ENCODE assay signal across 19 cellular contexts in the genomic region with DNA sequence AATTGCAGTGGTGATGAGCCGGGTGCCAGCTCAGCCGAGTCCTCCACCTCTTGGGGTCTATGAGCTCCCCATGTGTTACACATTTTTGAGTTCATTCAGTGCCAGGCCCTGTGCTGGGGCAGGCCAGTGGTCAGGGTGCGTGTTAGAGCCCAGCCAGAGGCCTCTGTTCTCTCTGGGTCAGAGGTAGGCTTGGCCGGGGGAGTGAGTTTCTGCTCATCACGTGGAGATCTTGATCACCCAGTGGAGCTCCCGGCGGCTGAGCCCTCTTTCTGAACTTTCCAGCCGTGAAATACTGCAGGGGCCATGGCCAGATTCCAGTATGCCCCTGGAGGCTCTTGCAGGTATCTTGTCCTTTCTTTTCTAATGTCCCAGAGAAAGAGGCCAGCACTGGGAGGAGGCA.
DNase-seq lines count a peak whose midpoint lies in the region; FAIRE-seq and TF ChIP-seq lines count a peak whose summit lies in the region.
"Had no signal": no experiment of that assay in that cellular context is flagged by ENCODE, and none has a peak within 500 bp of the region (broad histone marks: within the 10 kb centered on the region; RNA-seq: fewer than 3 reads in every experiment).

No MANE protein-coding gene starts in this region.

- no peak for TF ChIP-seq RAD21 in H1 (IDR thresholded peaks at IDR 0.05 in 1 of 2, conservative IDR thresholded peaks at IDR 0.05 in 1 of 2; ENCODE audit: low read depth in 2 of 2, low read length in 2 of 2)

- peaks cover 0 to 74% of the 10 kb centered on the region in 2 experiments; a peak in 3 of 4 replicates for H3K79me2 ChIP-seq in H1 (ENCODE audit: control insufficient read depth in 1 of 2, insufficient read depth in 2 of 2, low read length in 2 of 2)

- H3K4me1 ChIP-seq in HEK293 (ENCODE audit: control insufficient read depth, insufficient read depth, low read length) = no peaks in the 10 kb centered on the region; the same call in 1 of the 2 replicates
- peaks cover 3 to 9% (median 7%) of the 10 kb centered on the region in 4 experiments; a peak in 6 of 7 replicates for H3K4me1 ChIP-seq in H1 (replicated peaks in 1 of 4; ENCODE audit: control insufficient read depth in 3 of 4, insufficient read depth in 4 of 4, low read length in 3 of 4)
- peaks cover 6 to 9% of the 10 kb centered on the region in 2 donors for H3K4me1 ChIP-seq in thyroid gland

- 86% methylated on average over 8 of the region's 8 CpGs; no CpG with 5 or more reads in 1 of the 2 experiments for WGBS in H1 (ENCODE audit: extremely low coverage in 1 of 2, insufficient coverage in 1 of 2, insufficient read length in 1 of 2, insufficient replicate concordance in 2 of 2, low coverage in 1 of 2, low lambda C conversion rate in 2 of 2, missing lambda C conversion rate in 1 of 2), 2 experiments
- WGBS in thyroid gland, 2 donors = 41 to 42% methylated on average over 6 to 7 of the region's 8 CpGs

- no peak overlapping the region; the same call in 1 of the 2 replicates for H2BK12ac ChIP-seq in H1 (ENCODE audit: low read depth, low read length)

- no peak overlapping the region for H2BK120ac ChIP-seq in H1 (replicated peaks; ENCODE audit: low read depth, low read length)

- no peak overlapping the region for H3K18ac ChIP-seq in H1 (ENCODE audit: extremely low read depth, low read length)

- H2BK5ac ChIP-seq in H1 (ENCODE audit: low read depth, low read length) = peak overlapping the region; percentile 69

- POLR2A ChIA-PET in HEK293 (lab: Yijun Ruan, JAX) = interaction anchor here (0.7 kb wide), 1 partner anchor 12 kb away, joined by 5 read pairs; no protein-coding TSS in a partner anchor
- POLR2A ChIA-PET in H1 (lab: Charles Lee; ENCODE audit: partially characterized antibody) = interaction anchor here (0.8 to 4.6 kb wide), 4 partner anchors 11 to 26 kb away, joined by 3 to 17 read pairs (median 4); no protein-coding TSS in a partner anchor

- H3K14ac ChIP-seq in H1 (ENCODE audit: insufficient read length) = no peak overlapping the region

- H4K8ac ChIP-seq in H1 (ENCODE audit: extremely low read depth, insufficient read depth, low read length) = no peak overlapping the region

- no peak overlapping the region for H3K23ac ChIP-seq in H1 (ENCODE audit: insufficient read length)

- FAIRE-seq in H1 (lab: Jason Lieb, UNC) = no peak
- FAIRE-seq: G401.6, GM12891, HepG2 had no signal

- H3K27ac ChIP-seq in HEK293 (ENCODE audit: extremely low read depth, low read depth, low read length) (no peak overlapping the region), H1 (ENCODE audit: low read depth, low read length) (no peak overlapping the region), thyroid gland (peak overlapping the region in 2 of 3 donors; percentile 33 to 63), coronary artery (no peak overlapping the region)

- no peak for TF ChIP-seq EP300 in H1 (IDR thresholded peaks at IDR 0.05; ENCODE audit: borderline replicate concordance in 1 of 2, low read depth in 2 of 2, low read length in 2 of 2)

- 0 out of 2 replicates have a peak overlapping the region, but pooled peaks have one; percentile 65 for H2AK5ac ChIP-seq in H1 (ENCODE audit: low read depth, low read length)

- no peak overlapping the region for H3K56ac ChIP-seq in H1 (replicated peaks; ENCODE audit: insufficient read length, low read depth, low read length)

- no peaks in the 10 kb centered on the region for H3K27me3 ChIP-seq in H1 (replicated peaks in 1 of 4; ENCODE audit: control insufficient read depth in 3 of 4, extremely low read depth in 1 of 4, insufficient read depth in 3 of 4, low read length in 3 of 4)
- no peaks in the 10 kb centered on the region for H3K27me3 ChIP-seq in thyroid gland

- no peaks in the 10 kb centered on the region for H3K23me2 ChIP-seq in H1 (ENCODE audit: low read depth, low read length)

- no peak overlapping the region for H3K9ac ChIP-seq in H1 (replicated peaks in 1 of 4; ENCODE audit: extremely low read depth in 1 of 4, low read depth in 3 of 4, low read length in 3 of 4)

- H2BK15ac ChIP-seq in H1 (ENCODE audit: low read length) = 0 out of 2 replicates have a peak overlapping the region, but pooled peaks have one; percentile 99

- intact Hi-C loops in thyroid gland (cut with DNase I) = no loop called here

- peaks cover 3 to 19% of the 10 kb centered on the region in 2 experiments for H4K20me1 ChIP-seq in H1 (replicated peaks in 1 of 2; ENCODE audit: control insufficient read depth in 1 of 2, insufficient read depth in 2 of 2, low read length in 2 of 2)

- no peak overlapping the region for H3K4ac ChIP-seq in H1 (replicated peaks; ENCODE audit: insufficient read length, low read depth, low read length)

- H3K4me2 ChIP-seq in H1 (ENCODE audit: insufficient read depth in 1 of 2, low read depth in 2 of 2, low read length in 2 of 2) = no peak overlapping the region

- H3K9me3 ChIP-seq in HEK293 (ENCODE audit: control insufficient read depth, insufficient read depth, low read depth, low read length) = no peaks in the 10 kb centered on the region
- H3K9me3 ChIP-seq in H1 (ENCODE audit: insufficient read depth in 2 of 2, low read depth in 1 of 2, low read length in 1 of 2) = no peaks in the 10 kb centered on the region
- no peaks in the 10 kb centered on the region for H3K9me3 ChIP-seq in thyroid gland
- H3K9me3 ChIP-seq: HAP-1 had no signal

- no peak for TF ChIP-seq POLR2A in H1 (IDR thresholded peaks at IDR 0.05; ENCODE audit: control extremely low read depth in 1 of 2, low read depth in 2 of 2, low read length in 2 of 2)
- no peak for TF ChIP-seq POLR2A in thyroid gland (IDR thresholded peaks at IDR 0.05)

- H3K79me1 ChIP-seq in H1 (ENCODE audit: low read depth, low read length) = peaks cover 10% of the 10 kb centered on the region

- H3K36me3 ChIP-seq in HEK293 (ENCODE audit: control insufficient read depth in 2 of 2, insufficient read depth in 1 of 2, low read length in 2 of 2) = no peaks in the 10 kb centered on the region
- no peaks in the 10 kb centered on the region for H3K36me3 ChIP-seq in H1 (ENCODE audit: control insufficient read depth in 2 of 4, insufficient read depth in 4 of 4, low read length in 3 of 4)
- no peaks in the 10 kb centered on the region for H3K36me3 ChIP-seq in thyroid gland
- H3K36me3 ChIP-seq: HAP-1 had no signal

- H2BK20ac ChIP-seq in H1 (ENCODE audit: low read length) = no peak overlapping the region

- H4K91ac ChIP-seq in H1 (replicated peaks; ENCODE audit: insufficient read length, low read length) = peak overlapping the region; percentile 56

- no peak overlapping the region for H4K5ac ChIP-seq in H1 (ENCODE audit: insufficient read length, low read depth, low read length)

- H2AFZ ChIP-seq in H1 (ENCODE audit: low read length) = no peak overlapping the region

- H3K4me3 ChIP-seq in HEK293 (ENCODE audit: low read depth, low read length) = no peak overlapping the region
- no peak overlapping the region for H3K4me3 ChIP-seq in H1 (ENCODE audit: extremely low read depth in 1 of 4, insufficient read depth in 2 of 4, low read depth in 3 of 4, low read length in 4 of 4)
- no peak overlapping the region for H3K4me3 ChIP-seq in thyroid gland (replicated peaks in 1 of 3)
- no peak overlapping the region for H3K4me3 ChIP-seq in coronary artery
- H3K4me3 ChIP-seq: HAP-1 had no signal

- CTCF ChIA-PET in HEK293 (lab: Yijun Ruan, JAX) (interaction anchor here (2.6 kb wide), 1 partner anchor 41 kb away, joined by 9 read pairs; no protein-coding TSS in a partner anchor), H1 (lab: Charles Lee; ENCODE audit: partially characterized antibody) (interaction anchor here (0.8 to 1.6 kb wide), 5 partner anchors 10 to 40 kb away, joined by 3 to 8 read pairs (median 4); no protein-coding TSS in a partner anchor)

- TF ChIP-seq CTCF in HEK293 (tag by site-specific recombination; IDR thresholded peaks at IDR 0.05) (no peak), H1 (IDR thresholded peaks at IDR 0.05; ENCODE audit: control extremely low read depth in 1 of 3, insufficient read depth in 1 of 3, low read depth in 1 of 3, low read length in 3 of 3) (no peak), thyroid gland (IDR thresholded peaks at IDR 0.05) (no peak), coronary artery (IDR thresholded peaks at IDR 0.05) (no peak)

- DNase-seq in DMS53 (lab: John Stamatoyannopoulos, UW) = peak; percentile 84
- no peak for DNase-seq in H1 (ENCODE audit: low read depth in 1 of 2, low spot score in 2 of 2)
- peak; percentile 69 to 72 for DNase-seq in thyroid gland
- no peak for DNase-seq in coronary artery (ENCODE audit: low spot score)
- no peak for DNase-seq in cerebellum (ENCODE audit: low spot score)
- DNase-seq in activated CD4-positive, alpha-beta T cell treated with anti-CD3 and anti-CD28 coated beads, Interleukin-2, amount 50 U/mL, for 1 hour = no peak
- DNase-seq: CD4-positive, CD25-positive, alpha-beta regulatory T cell; DMS79 treated with DMSO at 0.1 percent for 48 hours; NCI-H1048; NCI-H146; NCI-H2081; NCI-H510A treated with DMSO at 0.1 percent for 48 hours; NCI-H82; SW 1271 had no signal

TF ChIP-seq in H1, 55 proteins besides CTCF, POLR2A, EP300 and RAD21:
- TF ChIP-seq MAFK (IDR thresholded peaks at IDR 0.05; ENCODE audit: low read depth, low read length) = no peak
- TF ChIP-seq RNF2 (IDR thresholded peaks at IDR 0.05; ENCODE audit: borderline replicate concordance, low read depth, low read length, missing control alignments, poor library complexity, severe bottlenecking) = no peak
- TF ChIP-seq KDM5A (IDR thresholded peaks at IDR 0.05; ENCODE audit: low read length) = no peak
- TF ChIP-seq GABPA (IDR thresholded peaks at IDR 0.05; ENCODE audit: borderline replicate concordance, insufficient read depth, low read length) = no peak
- no peak for TF ChIP-seq FOSL1 (IDR thresholded peaks at IDR 0.05; ENCODE audit: insufficient read depth, low read depth, low read length)
- TF ChIP-seq SP4 (IDR thresholded peaks at IDR 0.05; ENCODE audit: low read length) = no peak
- TF ChIP-seq, protein P1, sequence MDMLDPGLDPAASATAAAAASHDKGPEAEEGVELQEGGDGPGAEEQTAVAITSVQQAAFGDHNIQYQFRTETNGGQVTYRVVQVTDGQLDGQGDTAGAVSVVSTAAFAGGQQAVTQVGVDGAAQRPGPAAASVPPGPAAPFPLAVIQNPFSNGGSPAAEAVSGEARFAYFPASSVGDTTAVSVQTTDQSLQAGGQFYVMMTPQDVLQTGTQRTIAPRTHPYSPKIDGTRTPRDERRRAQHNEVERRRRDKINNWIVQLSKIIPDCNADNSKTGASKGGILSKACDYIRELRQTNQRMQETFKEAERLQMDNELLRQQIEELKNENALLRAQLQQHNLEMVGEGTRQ (IDR thresholded peaks at IDR 0.05; ENCODE audit: low read length) = no peak
- no peak for TF ChIP-seq SIX5 (IDR thresholded peaks at IDR 0.05; ENCODE audit: low read depth, low read length)
- no peak for TF ChIP-seq CBX5 (IDR thresholded peaks at IDR 0.05; ENCODE audit: low read depth, low read length)
- TF ChIP-seq TAF7 (optimal IDR thresholded peaks at IDR 0.05; ENCODE audit: borderline replicate concordance, low read depth, low read length) = no peak
- TF ChIP-seq HDAC6 (IDR thresholded peaks at IDR 0.05; ENCODE audit: low read depth, low read length) = no peak
- TF ChIP-seq TCF12 (IDR thresholded peaks at IDR 0.05; ENCODE audit: low read depth, low read length) = no peak
- TF ChIP-seq CHD1 (IDR thresholded peaks at IDR 0.05; ENCODE audit: low read depth, low read length) = no peak
- no peak for TF ChIP-seq CREB1 (IDR thresholded peaks at IDR 0.05)

Comparison
In these comparisons a context has a peak if more than half of its experiments do, and no peak if none do; other contexts are left out.
1. DNase-seq: peak in DMS53 (single experiment) and thyroid gland (2 of 2); none in H1 (0 of 2), coronary artery (single experiment), cerebellum (single experiment) and activated CD4-positive, alpha-beta T cell treated with anti-CD3 and anti-CD28 coated beads, Interleukin-2, amount 50 U/mL, for 1 hour (single experiment).
2. H3K27ac ChIP-seq: peak in thyroid gland (2 of 3); none in HEK293 (single experiment), H1 (single experiment) and coronary artery (0 of 2).